Comparison of ENCODE assay signal across 19 cellular contexts in genomic region chr9:134252084-134252830, GRCh38.
A peak's percentile ranks its signal among the peaks of the same experiment; 100 is the strongest.
DNase-seq lines count a peak whose midpoint lies in the region; ATAC-seq, FAIRE-seq and TF ChIP-seq lines count a peak whose summit lies in the region.
"Had no signal": no experiment of that assay in that cellular context is flagged by ENCODE, and none has a peak within 500 bp of the region (broad histone marks: within the 10 kb centered on the region; RNA-seq: fewer than 3 reads in every experiment).

No MANE protein-coding gene starts in this region.

- H3K4me1 ChIP-seq in HEK293 (ENCODE audit: control insufficient read depth, insufficient read depth, low read length), result no peaks in the 10 kb centered on the region
- H3K4me1 ChIP-seq in GM12878 (ENCODE audit: control insufficient read depth, insufficient read depth, low read length), result no peaks in the 10 kb centered on the region
- peaks cover 14% of the 10 kb centered on the region for H3K4me1 ChIP-seq in psoas muscle
- H3K4me1 ChIP-seq: A549 had no signal

- DNase-seq in NCI-H1436 (lab: John Stamatoyannopoulos, UW) (peak; percentile 84), NCI-H1436 treated with DMSO at 0.1 percent for 48 hours (lab: John Stamatoyannopoulos, UW) (no peak), GM12878 (ENCODE audit: low read depth, low spot score) (no peak), psoas muscle (peak; percentile 42 to 83), GDM1 (lab: John Stamatoyannopoulos, UW) (no peak), mucosa of gallbladder (ENCODE audit: low spot score) (no peak), C1 segment of cervical spinal cord (lab: John Stamatoyannopoulos, UW) (no peak)
- DNase-seq: CD4-positive, CD25-positive, alpha-beta regulatory T cell; H9; MG63; NCI-H146; NCI-H2081 treated with DMSO at 0.1 percent for 48 hours; NCI-H446; NCI-H82; SIG-M5 had no signal

- no peak overlapping the region for H2AFZ ChIP-seq in GM12878 (ENCODE audit: control insufficient read depth, low read depth, low read length)

- H3K79me2 ChIP-seq in GM12878 (ENCODE audit: control insufficient read depth, insufficient read depth, low read length), result no peaks in the 10 kb centered on the region

- in situ Hi-C loops in GM12878 (cut with MboI), result no loop called here

- H3K27me3 ChIP-seq in GM12878 (replicated peaks in 1 of 2; ENCODE audit: control insufficient read depth in 2 of 2, insufficient read depth in 2 of 2, low read length in 1 of 2), result no peaks in the 10 kb centered on the region
- H3K27me3 ChIP-seq in psoas muscle (ENCODE audit: insufficient read depth in 3 of 3, low read length in 2 of 3), result no peaks in the 10 kb centered on the region
- H3K27me3 ChIP-seq: MG63 had no signal

- no TSS peak for BruUV-seq in GM12878 (replicated peaks; lab: Mats Ljungman, UMichigan)

- TF ChIP-seq RAD21 in GM12878 (IDR thresholded peaks at IDR 0.05; ENCODE audit: insufficient read depth, low read depth, low read length), result no peak

- CTCF ChIA-PET in HEK293 (lab: Yijun Ruan, JAX), result interaction anchor here (0.5 to 1.2 kb wide), 2 partner anchors 191 to 446 kb away, joined by 3 read pairs; no protein-coding TSS in a partner anchor
- CTCF ChIA-PET in GM12878 (lab: Yijun Ruan, JAX), result no interaction called here

- FAIRE-seq in GM12878 (lab: Jason Lieb, UNC), result no peak
- FAIRE-seq: A549 had no signal

- no peaks in the 10 kb centered on the region for H4K20me1 ChIP-seq in GM12878 (ENCODE audit: control insufficient read depth, insufficient read depth)

- H3K9ac ChIP-seq in GM12878 (ENCODE audit: control insufficient read depth, insufficient read depth, low read length), result no peak overlapping the region
- H3K9ac ChIP-seq: KMS-11 had no signal

- peak; percentile 59 for ATAC-seq in GM12878
- ATAC-seq in psoas muscle, result peak; percentile 85 to 91 (median 90)
- ATAC-seq: A549, Panc1 had no signal

- RAD21 ChIA-PET in GM12878 (lab: Charles Lee; ENCODE audit: unreplicated experiment), result no interaction called here

- H3K4me2 ChIP-seq in GM12878 (ENCODE audit: control insufficient read depth, insufficient read depth), result no peak overlapping the region
- H3K4me2 ChIP-seq: A549, KMS-11 had no signal

- intact Hi-C loops in GM12878 (cut with micrococcal nuclease; ENCODE audit: unreplicated experiment), result no loop called here
- intact Hi-C loops in psoas muscle (cut with DNase I), result no loop called here

- H3K9me3 ChIP-seq in HEK293 (ENCODE audit: control insufficient read depth, insufficient read depth, low read depth, low read length) (no peaks in the 10 kb centered on the region), GM12878 (replicated peaks; ENCODE audit: control insufficient read depth, insufficient read depth, low read length) (peaks cover 7% of the 10 kb centered on the region; the same call in 2 of the 3 replicates), psoas muscle (no peaks in the 10 kb centered on the region)

- TF ChIP-seq CTCF in HEK293 (tag by site-specific recombination; IDR thresholded peaks at IDR 0.05) (no peak), GM12878 (IDR thresholded peaks at IDR 0.05 in 2 of 3, conservative IDR thresholded peaks at IDR 0.05 in 1 of 3; ENCODE audit: control insufficient read depth in 2 of 3, extremely low read depth in 1 of 3, insufficient read depth in 1 of 3, low read depth in 3 of 3, low read length in 3 of 3) (no peak), psoas muscle (IDR thresholded peaks at IDR 0.05) (no peak)

- POLR2A ChIA-PET in HEK293 (lab: Yijun Ruan, JAX) (no interaction called here), GM12878 (lab: Charles Lee) (no interaction called here)

- 18% methylated on average over 21 of the region's 23 CpGs for WGBS in GM12878 (ENCODE audit: insufficient coverage, insufficient replicate concordance, low lambda C conversion rate, missing lambda C conversion rate)
- WGBS in psoas muscle, 3 donors, result 31 to 43% (median 36%) methylated on average over 23 of the region's 23 CpGs

- H3K4me3 ChIP-seq in HEK293 (ENCODE audit: low read depth, low read length) (no peak overlapping the region), GM12878 (no peak overlapping the region), psoas muscle (no peak overlapping the region)
- H3K4me3 ChIP-seq: A549, MG63 had no signal

- no peak overlapping the region for H3K27ac ChIP-seq in HEK293 (ENCODE audit: extremely low read depth, low read depth, low read length)
- no peak overlapping the region for H3K27ac ChIP-seq in GM12878 (ENCODE audit: control insufficient read depth, insufficient read depth)
- peak overlapping the region; percentile 39 for H3K27ac ChIP-seq in psoas muscle
- H3K27ac ChIP-seq: A549, KMS-11 had no signal

- SMC1A ChIA-PET in GM12878 (lab: Charles Lee; ENCODE audit: uncharacterized antibody, unreplicated experiment), result no interaction called here

- no peaks in the 10 kb centered on the region for H3K36me3 ChIP-seq in HEK293 (ENCODE audit: control insufficient read depth in 2 of 2, insufficient read depth in 1 of 2, low read length in 2 of 2)
- H3K36me3 ChIP-seq in GM12878 (ENCODE audit: control insufficient read depth in 2 of 2, insufficient read depth in 2 of 2, low read length in 1 of 2), result no peaks in the 10 kb centered on the region
- H3K36me3 ChIP-seq in psoas muscle (ENCODE audit: insufficient read depth in 1 of 2, low read depth in 1 of 2), result no peaks in the 10 kb centered on the region
- H3K36me3 ChIP-seq: MG63 had no signal

- TF ChIP-seq POLR2A in GM12878 (IDR thresholded peaks at IDR 0.05; ENCODE audit: low read depth, low read length), result no peak

- TF ChIP-seq EP300 in GM12878 (IDR thresholded peaks at IDR 0.05; ENCODE audit: borderline replicate concordance in 1 of 2, control insufficient read depth in 1 of 2, low read depth in 2 of 2, low read length in 2 of 2), result no peak

TF ChIP-seq in HEK293, 187 proteins besides CTCF, POLR2A, EP300 and RAD21 (continues in another document):
- TF ChIP-seq SETDB1 (IDR thresholded peaks at IDR 0.05; ENCODE audit: insufficient read length, low read length) (no peak), ZNF211 (tag by site-specific recombination; IDR thresholded peaks at IDR 0.05; ENCODE audit: low read depth) (no peak), KLF1 (tag by site-specific recombination; IDR thresholded peaks at IDR 0.05) (peak; percentile 38; the same call in 1 of the 2 replicates), ZNF394 (tag by site-specific recombination; IDR thresholded peaks at IDR 0.05; ENCODE audit: borderline replicate concordance) (no peak), OSR2 (tag by site-specific recombination; IDR thresholded peaks at IDR 0.05) (0 out of 2 replicates have a peak, but pooled peaks have one; percentile 2), MEIS1 (CRISPR knock-in tag; IDR thresholded peaks at IDR 0.05; ENCODE audit: borderline replicate concordance) (no peak), GLI4 (tag by site-specific recombination; IDR thresholded peaks at IDR 0.05) (no peak)

TF ChIP-seq in GM12878, 131 proteins besides CTCF, POLR2A, EP300 and RAD21:
- TF ChIP-seq LARP7 (IDR thresholded peaks at IDR 0.05) (no peak), NKRF (conservative IDR thresholded peaks at IDR 0.05) (no peak), EGR1 (IDR thresholded peaks at IDR 0.05; ENCODE audit: borderline replicate concordance in 1 of 2, low read depth in 2 of 2, low read length in 2 of 2) (no peak), SMARCA5 (IDR thresholded peaks at IDR 0.05) (no peak), SUZ12 (IDR thresholded peaks at IDR 0.05; ENCODE audit: unreplicated experiment) (no peak), SMAD5 (IDR thresholded peaks at IDR 0.05; ENCODE audit: low read depth) (no peak), IKZF2 (IDR thresholded peaks at IDR 0.05) (no peak), RELA (IDR thresholded peaks at IDR 0.05; ENCODE audit: borderline replicate concordance, partially characterized antibody) (no peak), CHD1 (IDR thresholded peaks at IDR 0.05; ENCODE audit: low read depth, low read length) (no peak), BHLHE40 (IDR thresholded peaks at IDR 0.05; ENCODE audit: borderline replicate concordance in 1 of 2, low read depth in 2 of 2, low read length in 1 of 2) (0 out of 4 replicates have a peak, but pooled peaks of 1 of the 2 experiments have one; percentile 5), YY1 (IDR thresholded peaks at IDR 0.05; ENCODE audit: low read depth, low read length) (no peak), USF1 (IDR thresholded peaks at IDR 0.05; ENCODE audit: borderline replicate concordance, extremely low read length, insufficient read depth, low read depth, low read length) (no peak), MYC (IDR thresholded peaks at IDR 0.05; ENCODE audit: insufficient read depth, insufficient read length, insufficient replicate concordance, low read length, severe bottlenecking) (no peak), GABPA (IDR thresholded peaks at IDR 0.05; ENCODE audit: low read depth) (no peak), BMI1 (IDR thresholded peaks at IDR 0.05; ENCODE audit: borderline replicate concordance) (no peak), TCF12 (IDR thresholded peaks at IDR 0.05; ENCODE audit: low read depth, low read length) (peak; percentile 61; the same call in 1 of the 2 replicates), ZSCAN29 (IDR thresholded peaks at IDR 0.05) (no peak), NR2C2 (IDR thresholded peaks at IDR 0.05; ENCODE audit: borderline replicate concordance, control insufficient read depth, insufficient read length, low read depth) (no peak)

Comparison
In these comparisons a context has a peak if more than half of its experiments do, and no peak if none do; other contexts are left out.
1. DNase-seq: peak in NCI-H1436 (single experiment) and psoas muscle (2 of 2); none in NCI-H1436 treated with DMSO at 0.1 percent for 48 hours (single experiment), GM12878 (single experiment), GDM1 (single experiment), mucosa of gallbladder (single experiment) and C1 segment of cervical spinal cord (0 of 14).